In the genomic region with DNA sequence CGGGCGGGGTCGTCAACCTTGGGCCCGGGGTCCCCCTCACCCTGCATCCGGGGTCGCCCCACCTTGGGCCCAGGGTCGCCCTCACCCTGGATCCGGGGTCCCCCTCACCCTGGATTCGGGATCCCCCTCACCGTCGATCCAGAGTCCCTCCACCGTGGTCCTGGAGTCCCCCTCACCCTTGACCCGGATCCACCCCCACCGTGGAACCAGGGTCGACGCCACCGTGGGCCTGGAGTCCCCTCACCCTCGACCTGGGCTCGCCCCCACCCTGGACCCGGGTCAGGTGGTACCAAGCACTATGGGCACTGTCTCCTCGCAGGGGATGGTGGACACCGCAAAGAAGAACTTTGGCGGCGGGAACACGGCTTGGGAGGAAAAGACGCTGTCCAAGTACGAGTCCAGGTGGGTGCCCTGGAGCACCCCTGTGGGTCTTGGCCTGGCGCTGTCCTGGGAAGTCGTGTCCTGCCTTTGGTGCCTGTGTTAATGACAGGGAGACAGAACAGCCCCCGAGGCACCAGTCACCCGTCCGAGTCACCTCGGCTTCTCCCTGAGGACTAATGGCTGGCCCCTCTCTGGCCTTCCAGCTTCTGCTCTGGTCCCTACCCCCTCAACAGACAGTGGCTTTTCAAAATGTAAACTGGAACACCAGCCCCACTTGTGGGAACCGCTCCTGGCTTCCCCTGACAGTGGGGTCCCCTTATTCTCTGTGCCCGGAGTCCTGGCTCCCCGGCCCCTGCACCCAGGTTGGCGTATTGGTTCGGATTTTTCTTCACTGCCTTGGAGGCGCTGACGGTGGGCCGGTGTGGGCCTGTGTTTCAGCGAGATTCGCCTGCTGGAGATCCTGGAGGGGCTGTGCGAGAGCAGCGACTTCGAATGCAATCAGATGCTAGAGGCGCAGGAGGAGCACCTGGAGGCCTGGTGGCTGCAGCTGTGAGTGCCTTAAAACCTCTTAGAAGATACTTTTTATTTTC, we compare ENCODE assay signal across 8 cellular contexts. TPM values are rescaled to one million over a fixed set of nuclear protein-coding genes. Genes with fewer than 3 reads are reported as not detected.
DNase-seq lines count a peak whose midpoint lies in the region; ATAC-seq, FAIRE-seq and TF ChIP-seq lines count a peak whose summit lies in the region.

No MANE protein-coding gene starts in this region.

- H3K79me2 ChIP-seq in astrocyte (ENCODE audit: insufficient read depth, low read length) = peaks cover 20% of the 10 kb centered on the region

- peaks cover 26% of the 10 kb centered on the region for H4K20me1 ChIP-seq in astrocyte (ENCODE audit: insufficient read depth, low read length)

- DNase-seq in Right ventricle myocardium inferior (ENCODE audit: missing footprints) (peak; percentile 37), Right ventricle myocardium superior (no peak), astrocyte (ENCODE audit: low read depth) (no peak), lung (ENCODE audit: low spot score) (no peak), urothelium cell line (ENCODE audit: low spot score) (no peak)

- H3K9me3 ChIP-seq in astrocyte (ENCODE audit: insufficient read depth, low read depth, low read length) (no peaks in the 10 kb centered on the region), lung (ENCODE audit: control insufficient read depth in 2 of 2, insufficient read depth in 1 of 2, low read length in 1 of 2) (no peaks in the 10 kb centered on the region)

- peaks cover 1% of the 10 kb centered on the region for H3K4me1 Mint-ChIP-seq in astrocyte (ENCODE audit: low read depth, unreplicated experiment)

- H3K27me3 ChIP-seq in astrocyte (ENCODE audit: insufficient read depth, low read length) = no peaks in the 10 kb centered on the region
- H3K27me3 ChIP-seq in lung (ENCODE audit: control insufficient read depth, insufficient read depth) = no peaks in the 10 kb centered on the region

- peak overlapping the region; percentile 83 for H3K9ac ChIP-seq in astrocyte (ENCODE audit: low read length)

- peaks cover 2% of the 10 kb centered on the region for H3K36me3 ChIP-seq in astrocyte (ENCODE audit: insufficient read depth, low read length)
- peaks cover 0 to 14% of the 10 kb centered on the region in 2 donors for H3K36me3 ChIP-seq in lung (ENCODE audit: control insufficient read depth in 2 of 2, insufficient read depth in 2 of 2, low read length in 2 of 2)

- H3K4me1 ChIP-seq in astrocyte (ENCODE audit: insufficient read depth, low read length) = peaks cover 8% of the 10 kb centered on the region
- peaks cover 0 to 12% of the 10 kb centered on the region in 2 donors for H3K4me1 ChIP-seq in lung (ENCODE audit: control insufficient read depth in 2 of 2, insufficient read depth in 2 of 2, low read length in 2 of 2)

- peak overlapping the region; percentile 94 for H3K4me2 ChIP-seq in astrocyte (ENCODE audit: low read length)

- intact Hi-C loops in Right ventricle myocardium inferior (cut with DNase I) = loop anchor here (5.0 kb wide), 2 partner anchors 67 to 152 kb away; partner anchors contain the start of gene ZBED4
- intact Hi-C loops in Right ventricle myocardium superior (cut with DNase I) = loop anchor here (10.0 kb wide), 1 partner anchor 134 kb away; no protein-coding TSS in a partner anchor

- no peaks in the 10 kb centered on the region for H3K27me3 Mint-ChIP-seq in astrocyte (ENCODE audit: low read depth, unreplicated experiment)

- no peak for ATAC-seq in Right ventricle myocardium inferior
- no peak for ATAC-seq in Right ventricle myocardium superior (ENCODE audit: poor library complexity)
- ATAC-seq in lung (ENCODE audit: insufficient read depth, low FRiP score) = no peak
- no peak for ATAC-seq in GM21360 (IDR thresholded peaks at IDR 0.05; ENCODE audit: unreplicated experiment)
- no peak for ATAC-seq in HG02870 (IDR thresholded peaks at IDR 0.05; ENCODE audit: unreplicated experiment)
- ATAC-seq in GM19463 (IDR thresholded peaks at IDR 0.05; ENCODE audit: unreplicated experiment) = no peak

- peak overlapping the region; percentile 81 for H3K4me3 Mint-ChIP-seq in astrocyte (ENCODE audit: unreplicated experiment)

- 40 to 48% methylated on average over 43 to 47 of the region's 47 CpGs for WGBS in lung, 2 donors

- H2AFZ ChIP-seq in astrocyte (ENCODE audit: low read depth, low read length) = peak overlapping the region; percentile 77

- H3K27ac Mint-ChIP-seq in astrocyte (ENCODE audit: unreplicated experiment) = peak overlapping the region; percentile 34

- TF ChIP-seq CTCF in astrocyte (IDR thresholded peaks at IDR 0.05; ENCODE audit: insufficient read depth, low read depth, low read length) (no peak), lung (IDR thresholded peaks at IDR 0.05; ENCODE audit: control extremely low read depth, extremely low read depth) (no peak)

- FAIRE-seq in astrocyte (lab: Jason Lieb, UNC) (no peak), urothelium cell line (lab: Jason Lieb, UNC) (peak; percentile 30)

- H3K4me3 ChIP-seq in astrocyte (ENCODE audit: insufficient read depth, low read depth, low read length) (peak overlapping the region; percentile 64), lung (peak overlapping the region; percentile 86)

- H3K36me3 Mint-ChIP-seq in astrocyte (ENCODE audit: low read depth, unreplicated experiment) = peaks cover 2% of the 10 kb centered on the region

- no peak overlapping the region for H3K27ac ChIP-seq in astrocyte (ENCODE audit: low read depth, low read length)
- H3K27ac ChIP-seq in lung (ENCODE audit: low read depth in 1 of 2, low read length in 1 of 2) = peak overlapping the region; percentile 80 to 82

- H3K9me3 Mint-ChIP-seq in astrocyte (ENCODE audit: unreplicated experiment) = no peaks in the 10 kb centered on the region

RNA-seq across cellular contexts. Expression of gene CRELD2, which starts 0.8 kb away (rescaled TPM):
- total RNA-seq in Right ventricle myocardium inferior (30.6 TPM), Right ventricle myocardium superior (22.1 TPM), astrocyte (49.6 and 58.2 TPM in 2 replicates), lung (100 to 1,000 TPM in 1 of 2 donors, 10 to 100 TPM in 1; 18.7 to 106 TPM)
- polyA plus RNA-seq in lung = 100 to 1,000 TPM in 1 of 2 donors, 10 to 100 TPM in 1; 37.9 to 110 TPM

RNA-seq across cellular contexts. Expression of gene ALG12, which starts 1.0 kb away (rescaled TPM):
- total RNA-seq in Right ventricle myocardium inferior (16.4 TPM), Right ventricle myocardium superior (13.8 TPM), astrocyte (23.8 and 26.2 TPM in 2 replicates), lung (10 to 100 TPM; 17.6 to 33.9 TPM)
- 10 to 100 TPM; 13.6 to 15.6 TPM for polyA plus RNA-seq in lung

RNA-seq across cellular contexts. Expression of gene PIM3, which starts 41.4 kb away (rescaled TPM):
- total RNA-seq in Right ventricle myocardium inferior (56.9 TPM), Right ventricle myocardium superior (61.5 TPM), astrocyte (15.1 and 15.5 TPM in 2 replicates), lung (100 to 1,000 TPM; 131 to 132 TPM)
- polyA plus RNA-seq in lung = 100 to 1,000 TPM in 1 of 2 donors, 10 to 100 TPM in 1; 99.0 to 238 TPM
